In the genomic region with DNA sequence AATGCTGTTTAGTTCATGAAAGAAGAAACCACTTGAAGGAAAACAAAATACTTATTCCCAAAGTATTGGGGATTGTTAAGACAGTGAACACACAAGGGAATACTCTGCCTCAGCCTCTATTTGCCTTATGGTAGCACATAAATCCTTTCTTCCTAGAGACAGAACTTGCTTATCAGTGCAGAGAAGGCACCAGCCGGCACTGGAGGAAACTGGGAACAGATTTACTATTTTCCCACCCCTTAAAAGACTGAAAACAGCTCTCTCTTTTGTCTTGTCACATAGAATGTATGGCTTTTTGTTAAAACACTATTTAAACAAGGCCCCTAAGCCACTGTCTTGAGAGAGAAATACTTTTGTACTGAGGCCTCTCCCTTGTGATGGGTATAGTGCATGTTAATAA, we compare ENCODE assay signal across 22 cellular contexts. TPM values are rescaled to one million over a fixed set of nuclear protein-coding genes. Genes with fewer than 3 reads are reported as not detected.
"Had no signal": no experiment of that assay in that cellular context is flagged by ENCODE, and none has a peak within 500 bp of the region (broad histone marks: within the 10 kb centered on the region; RNA-seq: fewer than 3 reads in every experiment).

No MANE protein-coding gene starts in this region.

- H3K36me3 ChIP-seq: adrenal gland, left ventricle myocardium inferior, sigmoid colon, spleen, tibial nerve, uterus had no signal

- FAIRE-seq: bronchial epithelial cell, kidney had no signal

- DNase-seq: activated B cell treated with CpG ODN at 0.5 μM for 24 hours; activated CD4-positive, alpha-beta memory T cell treated with anti-CD3 and anti-CD28 coated beads for 36 hours; activated CD4-positive, alpha-beta T cell treated with anti-CD3 and anti-CD28 coated beads for 4 hours; activated gamma-delta T cell treated with Interleukin-2 at 50 U/mL for 16 hours; activated T-cell treated with anti-CD3 and anti-CD28 coated beads for 4 hours; adrenal gland; foreskin keratinocyte; kidney; left ventricle myocardium inferior; natural killer cell; nucleus accumbens; posterior cingulate gyrus; sigmoid colon; spleen; stimulated activated naive CD4-positive, alpha-beta T cell treated with Interleukin-2 at 50 U/mL for 16 hours; uterus had no signal

- H3K27ac Mint-ChIP-seq: activated B cell treated with CpG ODN at 0.5 μM for 24 hours; activated CD4-positive, alpha-beta memory T cell treated with anti-CD3 and anti-CD28 coated beads for 36 hours; activated naive CD4-positive, alpha-beta T cell treated with anti-CD3 and anti-CD28 coated beads, Interleukin-2, amount 50 U/mL, for 72 hours; activated T-helper 1 cell treated with anti-CD3 and anti-CD28 coated beads, Interleukin-12 subunit alpha, Interleukin-12 subunit beta, Interleukin-2, Interleukin-4 antibody, amounts not matched to agents 30 ng/mL and 10 ng/mL and 1 ng/mL, durations not matched to agents 14 hours and 24 hours and 36 hours; dendritic cell treated with granulocyte-macrophage colony-stimulating factor and Interleukin-4, amounts not matched to agents 40 ng/mL and 50 ng/mL, for 4 days; memory B cell; natural killer cell had no signal

- H3K27me3 ChIP-seq: adrenal gland, foreskin keratinocyte, sigmoid colon, spleen, tibial nerve, uterus had no signal

- H3K4me1 ChIP-seq: adrenal gland, foreskin keratinocyte, left ventricle myocardium inferior, sigmoid colon, spleen, tibial nerve, uterus had no signal

- H3K27me3 Mint-ChIP-seq: activated B cell treated with CpG ODN at 0.5 μM for 24 hours; activated CD4-positive, alpha-beta memory T cell treated with anti-CD3 and anti-CD28 coated beads for 36 hours; dendritic cell treated with granulocyte-macrophage colony-stimulating factor and Interleukin-4, amounts not matched to agents 40 ng/mL and 50 ng/mL, for 4 days; memory B cell had no signal

- H3K9me3 Mint-ChIP-seq: activated T-helper 1 cell treated with anti-CD3 and anti-CD28 coated beads, Interleukin-12 subunit alpha, Interleukin-12 subunit beta, Interleukin-2, Interleukin-4 antibody, amounts not matched to agents 30 ng/mL and 10 ng/mL and 1 ng/mL, durations not matched to agents 14 hours and 24 hours and 36 hours; dendritic cell treated with granulocyte-macrophage colony-stimulating factor and Interleukin-4, amounts not matched to agents 40 ng/mL and 50 ng/mL, for 4 days had no signal

- H3K4me3 Mint-ChIP-seq: activated B cell treated with CpG ODN at 0.5 μM for 24 hours; activated CD4-positive, alpha-beta memory T cell treated with anti-CD3 and anti-CD28 coated beads for 36 hours; activated T-helper 1 cell treated with anti-CD3 and anti-CD28 coated beads, Interleukin-12 subunit alpha, Interleukin-12 subunit beta, Interleukin-2, Interleukin-4 antibody, amounts not matched to agents 30 ng/mL and 10 ng/mL and 1 ng/mL, durations not matched to agents 14 hours and 24 hours and 36 hours; dendritic cell treated with granulocyte-macrophage colony-stimulating factor and Interleukin-4, amounts not matched to agents 40 ng/mL and 50 ng/mL, for 4 days; memory B cell; natural killer cell had no signal

- H3K4me1 Mint-ChIP-seq: activated B cell treated with CpG ODN at 0.5 μM for 24 hours, memory B cell, natural killer cell had no signal

- H3K4me3 ChIP-seq: adrenal gland, left ventricle myocardium inferior, sigmoid colon, spleen, tibial nerve, uterus had no signal

- ATAC-seq: activated naive CD4-positive, alpha-beta T cell treated with anti-CD3 and anti-CD28 coated beads, Interleukin-2, amount 50 U/mL, for 72 hours; foreskin keratinocyte; natural killer cell had no signal

- H3K36me3 Mint-ChIP-seq: activated CD4-positive, alpha-beta memory T cell treated with anti-CD3 and anti-CD28 coated beads for 36 hours; memory B cell; natural killer cell had no signal

- H3K9me3 ChIP-seq: adrenal gland, sigmoid colon, uterus had no signal

- H3K27ac ChIP-seq: adrenal gland, foreskin keratinocyte, left ventricle myocardium inferior, sigmoid colon, spleen, tibial nerve, uterus had no signal

RNA-seq across cellular contexts. Expression of a gene that starts 40.7 kb away (rescaled TPM):
- total RNA-seq: activated B cell treated with CpG ODN at 0.5 μM for 24 hours; activated CD4-positive, alpha-beta memory T cell treated with anti-CD3 and anti-CD28 coated beads for 36 hours; activated naive CD4-positive, alpha-beta T cell treated with anti-CD3 and anti-CD28 coated beads, Interleukin-2, amount 50 U/mL, for 72 hours; activated T-helper 1 cell treated with anti-CD3 and anti-CD28 coated beads, Interleukin-12 subunit alpha, Interleukin-12 subunit beta, Interleukin-2, Interleukin-4 antibody, amounts not matched to agents 30 ng/mL and 10 ng/mL and 1 ng/mL, durations not matched to agents 14 hours and 24 hours and 36 hours; natural killer cell had no signal
